ENCODE assay signal across 30 cellular contexts in genomic region chr1:56837244-56837926, GRCh38. TPM values are rescaled to one million over a fixed set of nuclear protein-coding genes. Genes with fewer than 3 reads are reported as not detected.
DNase-seq lines count a peak whose midpoint lies in the region; ATAC-seq, FAIRE-seq and TF ChIP-seq lines count a peak whose summit lies in the region.
"Had no signal": no experiment of that assay in that cellular context is flagged by ENCODE, and none has a peak within 500 bp of the region (broad histone marks: within the 10 kb centered on the region; RNA-seq: fewer than 3 reads in every experiment).

No MANE protein-coding gene starts in this region.

- intact Hi-C loops in HepG2 (cut with micrococcal nuclease; ENCODE audit: unreplicated experiment), result no loop called here
- intact Hi-C loops in right lobe of liver (cut with DNase I), result no loop called here

- POLR2A ChIA-PET in HepG2 (lab: Yijun Ruan, JAX), result interaction anchor here (1.1 to 1.8 kb wide), 3 partner anchors 8 to 129 kb away, joined by 3 to 12 read pairs (median 6); partner anchors contain the start of gene C8B

- H3K4me1 ChIP-seq in HepG2 (ENCODE audit: insufficient read depth, low read length) (peaks cover 48% of the 10 kb centered on the region), right lobe of liver (peaks cover 0 to 19% (median 5%) of the 10 kb centered on the region in 4 donors)

- H3K36me3 ChIP-seq in HepG2 (replicated peaks in 1 of 2; ENCODE audit: control insufficient read depth in 1 of 2, insufficient read depth in 2 of 2, low read length in 2 of 2) (no peaks in the 10 kb centered on the region), right lobe of liver (no peaks in the 10 kb centered on the region)

- ATAC-seq in HepG2, result no peak
- no peak for ATAC-seq in right lobe of liver
- ATAC-seq in GM21825 (IDR thresholded peaks at IDR 0.05; ENCODE audit: unreplicated experiment), result no peak
- ATAC-seq in HG03095 (IDR thresholded peaks at IDR 0.05; ENCODE audit: unreplicated experiment), result no peak
- ATAC-seq: activated CD8-positive, alpha-beta memory T cell treated with anti-CD3 and anti-CD28 coated beads, Interleukin-2, amount 10 ng/mL, durations not matched to agents 7 days and 5 days; effector memory CD8-positive, alpha-beta T cell; K562; sciatic nerve had no signal

- no peak overlapping the region for H2AFZ ChIP-seq in HepG2 (ENCODE audit: low read length)

- no peak for FAIRE-seq in HepG2 (lab: Jason Lieb, UNC)
- FAIRE-seq: K562, TTC549, urothelium cell line had no signal

- TF ChIP-seq RAD21 in HepG2 (CRISPR knock-in tag; IDR thresholded peaks at IDR 0.05), result no peak

- TF ChIP-seq POLR2A in HepG2 (IDR thresholded peaks at IDR 0.05; ENCODE audit: insufficient read depth in 1 of 2, low read depth in 2 of 2, low read length in 2 of 2) (no peak), right lobe of liver (IDR thresholded peaks at IDR 0.05) (no peak)

- no peak overlapping the region for H3K4me3 ChIP-seq in HepG2 (replicated peaks in 1 of 3; ENCODE audit: insufficient read depth in 1 of 3, low read depth in 2 of 3, low read length in 3 of 3)
- H3K4me3 ChIP-seq in right lobe of liver, result no peak overlapping the region
- H3K4me3 ChIP-seq: K562 had no signal

- TF ChIP-seq EP300 in HepG2 (IDR thresholded peaks at IDR 0.05; ENCODE audit: low read depth in 2 of 2, low read length in 2 of 2), result no peak
- no peak for TF ChIP-seq EP300 in HepG2 (CRISPR knock-in tag; IDR thresholded peaks at IDR 0.05; ENCODE audit: borderline replicate concordance)

- H3K9me3 ChIP-seq in HepG2 (ENCODE audit: low read length) (peaks cover 8% of the 10 kb centered on the region; the same call in 1 of the 2 replicates), right lobe of liver (no peaks in the 10 kb centered on the region)

- no peaks in the 10 kb centered on the region for H3K27me3 ChIP-seq in HepG2 (ENCODE audit: control insufficient read depth in 1 of 2, insufficient read depth in 2 of 2, low read length in 2 of 2)
- H3K27me3 ChIP-seq in right lobe of liver, result no peaks in the 10 kb centered on the region

- no peak overlapping the region for H3K27ac ChIP-seq in HepG2 (ENCODE audit: extremely low read length, insufficient read depth, low read length)
- peak overlapping the region in 1 of 3 donors; percentile 79 for H3K27ac ChIP-seq in right lobe of liver
- H3K27ac ChIP-seq: C4-2B had no signal

- TF ChIP-seq CTCF in HepG2 (CRISPR knock-in tag; IDR thresholded peaks at IDR 0.05), result no peak
- no peak for TF ChIP-seq CTCF in right lobe of liver (IDR thresholded peaks at IDR 0.05)
- TF ChIP-seq CTCF in GM20000 (IDR thresholded peaks at IDR 0.05; ENCODE audit: extremely low read depth, missing control alignments), result no peak

- no peak overlapping the region for H3K9ac ChIP-seq in HepG2 (ENCODE audit: insufficient read depth, low read depth, low read length)

- H3K4me2 ChIP-seq in HepG2 (ENCODE audit: low read depth, low read length), result no peak overlapping the region

- no peaks in the 10 kb centered on the region for H3K79me2 ChIP-seq in HepG2 (ENCODE audit: insufficient read depth, low read length)

- in situ Hi-C loops in HepG2 (cut with HindIII; ENCODE audit: extremely low pct_ligation_motif_present, low pct_unique_long_range_greater_than_20kb), result loop anchor here (25.0 kb wide), 2 partner anchors 450 to 1200 kb away; no protein-coding TSS in a partner anchor

- DNase-seq in HepG2 (ENCODE audit: low spot score) (no peak), right lobe of liver (no peak), T1000 (lab: John Stamatoyannopoulos, UW) (peak; percentile 11), islet precursor cell (peak; percentile 92), GM20000 (ENCODE audit: low spot score) (no peak), superior temporal gyrus (ENCODE audit: extremely low spot score) (no peak)
- DNase-seq: activated CD4-positive, alpha-beta T cell treated with anti-CD3 and anti-CD28 coated beads for 4 hours; activated CD8-positive, alpha-beta memory T cell treated with anti-CD3 and anti-CD28 coated beads, Interleukin-2, amount 10 ng/mL, durations not matched to agents 7 days and 5 days; activated naive CD8-positive, alpha-beta T cell treated with anti-CD3 and anti-CD28 coated beads for 36 hours; effector memory CD8-positive, alpha-beta T cell; GF-D8; head of caudate nucleus; MV-4-11; NCI-H1930; NCI-H510A treated with DMSO at 0.1 percent for 48 hours; Right ventricle myocardium superior had no signal

- H4K20me1 ChIP-seq in HepG2 (ENCODE audit: insufficient read depth, low read length), result no peaks in the 10 kb centered on the region

- 97% methylated on average over 9 of the region's 9 CpGs for WGBS in HepG2 (ENCODE audit: low lambda C conversion rate)
- WGBS in right lobe of liver (ENCODE audit: insufficient coverage, low coverage, low lambda C conversion rate, missing lambda C conversion rate), result 81% methylated on average over 8 of the region's 9 CpGs

- CTCF ChIA-PET in HepG2 (lab: Yijun Ruan, JAX; ENCODE audit: low intra/inter-chr PET ratio, low total read pairs), result no interaction called here

- BruUV-seq in HepG2 (replicated peaks; lab: Mats Ljungman, UMichigan), result no TSS peak

TF ChIP-seq in HepG2, 621 proteins besides CTCF, POLR2A, EP300 and RAD21:
- TF ChIP-seq CBX1 (IDR thresholded peaks at IDR 0.05; ENCODE audit: low read depth), result no peak
- TF ChIP-seq TOE1 (CRISPR knock-in tag; IDR thresholded peaks at IDR 0.05), result no peak
- 0 out of 2 replicates have a peak, but pooled peaks have one; percentile 21 for TF ChIP-seq ZNF572 (CRISPR knock-in tag; IDR thresholded peaks at IDR 0.05)

RNA-seq across cellular contexts. Expression of gene C8A, which starts 17.2 kb away (rescaled TPM):
- total RNA-seq in HepG2 (2016; rRNA removed; fragmentation: Illumina TruSeq; extraction: Trizol), result 8.6 and 15.0 TPM in 2 replicates
- 1.9 and 2.2 TPM in 2 replicates for total RNA-seq in HepG2 (2016; cell fraction: cytosol; rRNA removed; fragmentation: Illumina TruSeq; extraction: Trizol; ENCODE audit: low read depth)
- total RNA-seq in HepG2 (2016; cell fraction: insoluble cytoplasmic fraction; rRNA removed; fragmentation: Illumina TruSeq; extraction: Trizol), result 8.1 and 16.4 TPM in 2 replicates
- 2.2 and 2.8 TPM in 2 replicates for total RNA-seq in HepG2 (2016; cell fraction: membrane; rRNA removed; fragmentation: Illumina TruSeq; extraction: Trizol)
- 18.2 and 18.5 TPM in 2 replicates for total RNA-seq in HepG2 (2016; cell fraction: nucleus; rRNA removed; fragmentation: Illumina TruSeq; extraction: Trizol)
- 10.5 and 13.9 TPM in 2 replicates for polyA plus RNA-seq in HepG2 (2011; rRNA removed)
- 7.0 and 11.2 TPM in 2 replicates for polyA plus RNA-seq in HepG2 (2011; cell fraction: cytosol; rRNA removed)
- polyA plus RNA-seq in HepG2 (2011; cell fraction: nucleus; rRNA removed), result 11.8 and 19.3 TPM in 2 replicates
- polyA plus RNA-seq in HepG2 (2012), result 13.4 and 17.8 TPM in 2 replicates
- polyA plus RNA-seq in HepG2 (2016; cell fraction: cytosol; fragmentation: Illumina TruSeq; extraction: Trizol; ENCODE audit: low read depth), result 0.87 and 1.2 TPM in 2 replicates
- 5.5 and 7.6 TPM in 2 replicates for polyA plus RNA-seq in HepG2 (2016; cell fraction: insoluble cytoplasmic fraction; fragmentation: Illumina TruSeq; extraction: Trizol; ENCODE audit: low read depth)
- polyA plus RNA-seq in HepG2 (2016; cell fraction: membrane; fragmentation: Illumina TruSeq; extraction: Trizol; ENCODE audit: low read depth), result 1.2 and 1.7 TPM in 2 replicates
- 16.2 and 17.1 TPM in 2 replicates for polyA plus RNA-seq in HepG2 (2016; cell fraction: nucleus; fragmentation: Illumina TruSeq; extraction: Trizol; ENCODE audit: insufficient read depth, low read depth)
- 9.1 TPM in 1 of 2 replicates, not detected in the other for polyA minus RNA-seq in HepG2 (2011; rRNA and poly(A)+ RNA removed; ENCODE audit: low replicate concordance)
- 3.6 and 6.2 TPM in 2 replicates for polyA minus RNA-seq in HepG2 (2011; cell fraction: cytosol; rRNA and poly(A)+ RNA removed)
- polyA minus RNA-seq in HepG2 (2011; cell fraction: nucleus; rRNA and poly(A)+ RNA removed), result 12.5 and 18.2 TPM in 2 replicates
- 100 to 1,000 TPM; 177 to 432 (median 299) TPM for total RNA-seq in right lobe of liver
- total RNA-seq: activated CD8-positive, alpha-beta memory T cell treated with anti-CD3 and anti-CD28 coated beads, Interleukin-2, amount 10 ng/mL, durations not matched to agents 7 days and 5 days; activated naive CD8-positive, alpha-beta T cell treated with anti-CD3 and anti-CD28 coated beads for 36 hours; activated T-helper 2 cell treated with anti-CD3 and anti-CD28 coated beads, Interferon-gamma antibody, Interleukin-2, Interleukin-4, amounts not matched to agents 10 μg/mL and 5 μg/mL and 100 μg/mL, durations not matched to agents 14 hours and 24 hours and 36 hours; chondrocyte; fibroblast of lung; lung microvascular endothelial cell; myocyte; osteoblast; Right ventricle myocardium superior; sciatic nerve; subcutaneous adipose tissue had no signal
- polyA plus RNA-seq: fibroblast of lung, K562 had no signal

RNA-seq across cellular contexts. Expression of gene FYB2, which starts 18.2 kb away (rescaled TPM):
- total RNA-seq in HepG2 (2016; rRNA removed; fragmentation: Illumina TruSeq; extraction: Trizol) (1.4 and 2.7 TPM in 2 replicates), right lobe of liver (10 to 100 TPM; 11.2 to 27.5 (median 16.1) TPM)
- total RNA-seq in HepG2 (2016; cell fraction: cytosol; rRNA removed; fragmentation: Illumina TruSeq; extraction: Trizol; ENCODE audit: low read depth), result 1.7 and 2.4 TPM in 2 replicates
- 1.5 and 3.1 TPM in 2 replicates for total RNA-seq in HepG2 (2016; cell fraction: insoluble cytoplasmic fraction; rRNA removed; fragmentation: Illumina TruSeq; extraction: Trizol)
- total RNA-seq in HepG2 (2016; cell fraction: membrane; rRNA removed; fragmentation: Illumina TruSeq; extraction: Trizol), result 1.2 and 2.0 TPM in 2 replicates
- 11.1 and 11.4 TPM in 2 replicates for total RNA-seq in HepG2 (2016; cell fraction: nucleus; rRNA removed; fragmentation: Illumina TruSeq; extraction: Trizol)
- 0.97 and 1.2 TPM in 2 replicates for polyA plus RNA-seq in HepG2 (2011; rRNA removed)
- 0.26 and 0.27 TPM in 2 replicates for polyA plus RNA-seq in HepG2 (2011; cell fraction: cytosol; rRNA removed)
- polyA plus RNA-seq in HepG2 (2011; cell fraction: nucleus; rRNA removed), result 2.6 and 2.8 TPM in 2 replicates
- polyA plus RNA-seq in HepG2 (2012), result 1.1 and 3.2 TPM in 2 replicates
- polyA plus RNA-seq in HepG2 (2016; cell fraction: cytosol; fragmentation: Illumina TruSeq; extraction: Trizol; ENCODE audit: low read depth), result 0.27 and 0.46 TPM in 2 replicates
- polyA plus RNA-seq in HepG2 (2016; cell fraction: insoluble cytoplasmic fraction; fragmentation: Illumina TruSeq; extraction: Trizol; ENCODE audit: low read depth), result 1.7 and 2.0 TPM in 2 replicates
- polyA plus RNA-seq in HepG2 (2016; cell fraction: membrane; fragmentation: Illumina TruSeq; extraction: Trizol; ENCODE audit: low read depth), result 0.68 and 0.72 TPM in 2 replicates
- polyA plus RNA-seq in HepG2 (2016; cell fraction: nucleus; fragmentation: Illumina TruSeq; extraction: Trizol; ENCODE audit: insufficient read depth, low read depth), result 20.1 and 21.0 TPM in 2 replicates
- 0.46 TPM in 1 of 2 replicates, not detected in the other for polyA minus RNA-seq in HepG2 (2011; rRNA and poly(A)+ RNA removed; ENCODE audit: low replicate concordance)
- not detected in 2 replicates for polyA minus RNA-seq in HepG2 (2011; cell fraction: cytosol; rRNA and poly(A)+ RNA removed)
- polyA minus RNA-seq in HepG2 (2011; cell fraction: nucleus; rRNA and poly(A)+ RNA removed), result 4.2 and 6.5 TPM in 2 replicates
- total RNA-seq: activated CD8-positive, alpha-beta memory T cell treated with anti-CD3 and anti-CD28 coated beads, Interleukin-2, amount 10 ng/mL, durations not matched to agents 7 days and 5 days; activated naive CD8-positive, alpha-beta T cell treated with anti-CD3 and anti-CD28 coated beads for 36 hours; activated T-helper 2 cell treated with anti-CD3 and anti-CD28 coated beads, Interferon-gamma antibody, Interleukin-2, Interleukin-4, amounts not matched to agents 10 μg/mL and 5 μg/mL and 100 μg/mL, durations not matched to agents 14 hours and 24 hours and 36 hours; fibroblast of lung; K562; lung microvascular endothelial cell; myocyte; osteoblast; sciatic nerve; subcutaneous adipose tissue had no signal
- polyA plus RNA-seq: fibroblast of lung, K562 had no signal

Comparison
In these comparisons a context has a peak if more than half of its experiments do, and no peak if none do; other contexts are left out.
1. RNA of gene C8A, which starts 17.2 kb away (total RNA-seq): 177 to 432 TPM in right lobe of liver; 1.9 to 18.5 TPM in HepG2; every median in the first group is over 4 times any median in the second.
2. DNase-seq: peak in T1000 (single experiment) and islet precursor cell (single experiment); none in HepG2 (single experiment), right lobe of liver (0 of 3), GM20000 (single experiment) and superior temporal gyrus (single experiment).